Comparison of ENCODE assay signal across 8 cellular contexts in genomic region chr19:11091343-11092153, GRCh38.
A peak's percentile ranks its signal among the peaks of the same experiment; 100 is the strongest.
DNase-seq lines count a peak whose midpoint lies in the region; ATAC-seq and TF ChIP-seq lines count a peak whose summit lies in the region.

No MANE protein-coding gene starts in this region.

- peak; percentile 76 for DNase-seq in AG09309 (ENCODE audit: low read depth)
- DNase-seq in UCSD-AML1 (lab: John Stamatoyannopoulos, UW; ENCODE audit: unreplicated experiment): peak; percentile 48
- peak; percentile 78 for DNase-seq in central memory CD4-positive, alpha-beta T cell
- peak; percentile 98 for DNase-seq in kidney tubule cell (ENCODE audit: low spot score)
- peak; percentile 18 to 36 for DNase-seq in stimulated activated CD4-positive, alpha-beta T cell treated with anti-CD3 and anti-CD28 coated beads, Interleukin-4, amount 100 ng/mL, for 48 hours (ENCODE audit: low read depth in 2 of 2)
- no peak for DNase-seq in D341Med (ENCODE audit: low spot score)

- H3K4me1 ChIP-seq in HUES48 (ENCODE audit: control insufficient read depth, insufficient read depth, low read length): peaks cover 17% of the 10 kb centered on the region

- peaks cover 46% of the 10 kb centered on the region for H3K36me3 ChIP-seq in HUES48 (ENCODE audit: control insufficient read depth, insufficient read depth, low read length)

- H3K27ac ChIP-seq in HUES48 (ENCODE audit: low read depth, low read length): peak overlapping the region; percentile 99

- no peak for TF ChIP-seq CTCF in AG09309 (IDR thresholded peaks at IDR 0.05; ENCODE audit: control insufficient read depth, insufficient read depth, low read depth, low read length, missing control alignments)

- no peaks in the 10 kb centered on the region for H3K9me3 ChIP-seq in HUES48 (ENCODE audit: control insufficient read depth, insufficient read depth, low read length)

- H3K27me3 ChIP-seq in HUES48 (ENCODE audit: control insufficient read depth, insufficient read depth, low read length): no peaks in the 10 kb centered on the region

- H3K9ac ChIP-seq in HUES48 (ENCODE audit: low read depth, low read length): peak overlapping the region; percentile 79

- H3K4me3 ChIP-seq in AG09309 (ENCODE audit: control insufficient read depth, low read depth, low read length): peak overlapping the region; percentile 64
- peak overlapping the region; percentile 91 for H3K4me3 ChIP-seq in HUES48 (ENCODE audit: low read depth, low read length)

- no peak for ATAC-seq in GM19452 (IDR thresholded peaks at IDR 0.05; ENCODE audit: unreplicated experiment)
